ENCODE assay signal across 7 cellular contexts in genomic region chr9:12516031-12516430, GRCh38.
"Had no signal": no experiment of that assay in that cellular context is flagged by ENCODE, and none has a peak within 500 bp of the region (broad histone marks: within the 10 kb centered on the region; RNA-seq: fewer than 3 reads in every experiment).

No MANE protein-coding gene starts in this region.

- H2AFZ ChIP-seq: GM23248 had no signal

- DNase-seq: GM23248, GOT3, H9, HCEC 1CT, KBM-7 had no signal

- H3K9ac ChIP-seq: GM23248 had no signal

- ATAC-seq: HepG2 had no signal

- H3K27ac ChIP-seq: GM23248, HL-60 had no signal

- H3K4me3 ChIP-seq: GM23248 had no signal
